In the genomic region with DNA sequence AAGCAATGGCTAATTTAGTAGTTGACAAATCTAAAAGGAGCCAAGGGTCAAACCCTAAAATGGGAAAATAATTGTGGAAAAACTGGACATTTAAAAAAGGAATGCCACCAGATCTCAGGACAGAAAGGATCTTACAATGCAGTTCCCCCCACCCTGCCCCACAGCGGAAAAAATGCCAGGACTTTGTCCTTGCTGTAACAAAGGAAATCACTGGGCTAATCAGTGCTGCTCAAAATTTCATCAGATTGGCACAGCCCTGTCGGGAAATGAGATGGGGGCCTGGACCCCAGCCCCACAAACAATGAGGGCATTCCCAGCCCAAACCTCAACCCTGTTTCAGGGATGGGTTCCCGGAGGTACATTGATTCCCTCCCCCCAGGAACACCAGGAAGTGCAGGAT, we compare ENCODE assay signal across 8 cellular contexts. TPM values are rescaled to one million over a fixed set of nuclear protein-coding genes. Genes with fewer than 3 reads are reported as not detected.
A peak's percentile ranks its signal among the peaks of the same experiment; 100 is the strongest.
DNase-seq lines count a peak whose midpoint lies in the region; ATAC-seq and TF ChIP-seq lines count a peak whose summit lies in the region.
"Not testable (repeated sequence)": the region's sequence is repeated elsewhere in the genome, so short reads cannot be mapped to it uniquely, and the experiment has no call there.

No MANE protein-coding gene starts in this region.

- WGBS in hepatocyte (ENCODE audit: low lambda C conversion rate, missing lambda C conversion rate): 42% methylated on average over 3 of the region's 3 CpGs
- 87% methylated on average over 3 of the region's 3 CpGs for WGBS in mesenchymal stem cell

- H3K18ac ChIP-seq in mesenchymal stem cell (ENCODE audit: low read depth in 1 of 2, low read length in 2 of 2): peak overlapping the region; percentile 35 to 71

- peaks cover 12% of the 10 kb centered on the region; the same call in 2 of the 3 replicates for H3K9me3 Mint-ChIP-seq in GM23338
- H3K9me3 Mint-ChIP-seq in progenitor cell of endocrine pancreas (ENCODE audit: low read depth): not testable (repeated sequence)

- peaks cover 10% of the 10 kb centered on the region; the same call in 1 of the 2 replicates for H3K9me2 ChIP-seq in GM23338 (ENCODE audit: insufficient read depth)
- not testable (repeated sequence) for H3K9me2 ChIP-seq in hepatocyte (replicated peaks; ENCODE audit: insufficient read depth)

- peak overlapping the region; percentile 31 for H4K91ac ChIP-seq in mesenchymal stem cell (ENCODE audit: low read length)

- not testable (repeated sequence) for H2BK5ac ChIP-seq in mesenchymal stem cell (ENCODE audit: low read depth, low read length, poor library complexity, severe bottlenecking)

- POLR2A ChIA-PET in Panc1 (lab: Charles Lee): not testable (repeated sequence)

- not testable (repeated sequence) for DNase-seq in GM23338 (ENCODE audit: low spot score); Panc1 (ENCODE audit: low read depth, low spot score); hepatocyte (ENCODE audit: low spot score); mesenchymal stem cell; progenitor cell of endocrine pancreas (ENCODE audit: low spot score, unreplicated experiment)
- DNase-seq in colonic mucosa: peak; percentile 55
- DNase-seq in ureter (ENCODE audit: low spot score): peak; percentile 17

- in situ Hi-C loops in Panc1 (cut with HindIII; ENCODE audit: low pct_unique_long_range_greater_than_20kb, low sequenced_read_pairs): not testable (repeated sequence)

- H3K36me3 ChIP-seq in BLaER1 treated with 17β-estradiol and CSF1 and Interleukin-3, amounts not matched to agents 10 nM and 100 nM; GM23338 (ENCODE audit: insufficient read depth); Panc1 (ENCODE audit: control insufficient read depth, insufficient read depth, low read length); colonic mucosa; hepatocyte (replicated peaks; ENCODE audit: insufficient read depth, low read depth); mesenchymal stem cell (ENCODE audit: control insufficient read depth in 1 of 2, insufficient read depth in 2 of 2, low read depth in 1 of 2, low read length in 2 of 2): not testable (repeated sequence)

- H3K4ac ChIP-seq in mesenchymal stem cell (ENCODE audit: low read depth in 1 of 2, low read length in 2 of 2): peak overlapping the region; percentile 58 to 78

- H3K9me3 ChIP-seq in BLaER1 treated with 17β-estradiol and CSF1 and Interleukin-3, amounts not matched to agents 10 nM and 100 nM (replicated peaks in 1 of 11): peaks cover 7 to 18% (median 12%) of the 10 kb centered on the region in 11 experiments; a peak in 20 of 22 replicates
- not testable (repeated sequence) for H3K9me3 ChIP-seq in Panc1 (ENCODE audit: control insufficient read depth, insufficient read depth, low read depth, low read length); colonic mucosa; hepatocyte (ENCODE audit: low read depth); mesenchymal stem cell (ENCODE audit: control insufficient read depth, low read length)

- H3K4me1 Mint-ChIP-seq in GM23338 (peaks cover 30% of the 10 kb centered on the region), progenitor cell of endocrine pancreas (ENCODE audit: low read depth) (peaks cover 41% of the 10 kb centered on the region)

- H4K8ac ChIP-seq in mesenchymal stem cell (ENCODE audit: low read length): peak overlapping the region; percentile 48

- not testable (repeated sequence) for BruUV-seq in Panc1 (replicated peaks; lab: Mats Ljungman, UMichigan)

- peak overlapping the region; percentile 87 for H2BK120ac ChIP-seq in mesenchymal stem cell (ENCODE audit: low read depth, low read length)

- H3K36me3 Mint-ChIP-seq in GM23338 (ENCODE audit: low read depth); progenitor cell of endocrine pancreas (ENCODE audit: insufficient read depth): not testable (repeated sequence)

- not testable (repeated sequence) for H3K14ac ChIP-seq in mesenchymal stem cell (ENCODE audit: low read length in 2 of 2)

- H3K4me3 ChIP-seq in BLaER1 treated with 17β-estradiol and CSF1 and Interleukin-3, amounts not matched to agents 10 nM and 100 nM; GM23338; Panc1 (ENCODE audit: low read depth in 2 of 2, low read length in 2 of 2); colonic mucosa; hepatocyte; mesenchymal stem cell (ENCODE audit: insufficient read depth in 1 of 2, low read depth in 1 of 2, low read length in 2 of 2): not testable (repeated sequence)

- not testable (repeated sequence) for H3K23ac ChIP-seq in mesenchymal stem cell (ENCODE audit: low read length in 2 of 2)

- peak overlapping the region; percentile 47 for H2AFZ ChIP-seq in GM23338
- H2AFZ ChIP-seq in hepatocyte; mesenchymal stem cell (ENCODE audit: low read depth, low read length): not testable (repeated sequence)

- H3K27ac Mint-ChIP-seq in GM23338: not testable (repeated sequence)
- H3K27ac Mint-ChIP-seq in progenitor cell of endocrine pancreas: peak overlapping the region; percentile 47

- H3K4me2 ChIP-seq in BLaER1 treated with 17β-estradiol and CSF1 and Interleukin-3, amounts not matched to agents 10 nM and 100 nM: peak overlapping the region in 9 of 11 experiments; percentile 2 to 54 (median 33); a peak in 15 of 22 replicates
- not testable (repeated sequence) for H3K4me2 ChIP-seq in GM23338; mesenchymal stem cell (ENCODE audit: low read length, poor library complexity, severe bottlenecking)
- H3K4me2 ChIP-seq in hepatocyte: peak overlapping the region; percentile 14

- H2BK15ac ChIP-seq in mesenchymal stem cell (ENCODE audit: low read depth, poor library complexity, severe bottlenecking): peak overlapping the region; percentile 57

- H3K79me2 ChIP-seq in GM23338 (replicated peaks; ENCODE audit: insufficient read depth); hepatocyte: not testable (repeated sequence)

- CTCF ChIA-PET in Panc1 (lab: Charles Lee): not testable (repeated sequence)

- not testable (repeated sequence) for H4K20me1 ChIP-seq in BLaER1 treated with 17β-estradiol and CSF1 and Interleukin-3, amounts not matched to agents 10 nM and 100 nM; GM23338 (replicated peaks; ENCODE audit: insufficient read depth); hepatocyte (ENCODE audit: insufficient read depth, poor library complexity, severe bottlenecking)

- TF ChIP-seq CTCF in GM23338 (conservative IDR thresholded peaks at IDR 0.05; ENCODE audit: low read depth in 2 of 2); Panc1 (IDR thresholded peaks at IDR 0.05); colonic mucosa (IDR thresholded peaks at IDR 0.05); hepatocyte (IDR thresholded peaks at IDR 0.05; ENCODE audit: poor library complexity); progenitor cell of endocrine pancreas (IDR thresholded peaks at IDR 0.05; ENCODE audit: unreplicated experiment): not testable (repeated sequence)

- H2BK12ac ChIP-seq in mesenchymal stem cell (ENCODE audit: low read length in 2 of 2): peak overlapping the region; percentile 82 to 90

- H3K27me3 ChIP-seq in BLaER1 treated with 17β-estradiol and CSF1 and Interleukin-3, amounts not matched to agents 10 nM and 100 nM; GM23338 (ENCODE audit: insufficient read depth); Panc1 (ENCODE audit: control insufficient read depth, insufficient read depth, low read length); colonic mucosa; hepatocyte: not testable (repeated sequence)
- H3K27me3 ChIP-seq in mesenchymal stem cell (ENCODE audit: control insufficient read depth in 1 of 2, insufficient read depth in 1 of 2, low read length in 2 of 2): peaks cover 0 to 14% of the 10 kb centered on the region in 2 experiments

- peaks cover 21 to 62% (median 37%) of the 10 kb centered on the region in 10 experiments for H3K4me1 ChIP-seq in BLaER1 treated with 17β-estradiol and CSF1 and Interleukin-3, amounts not matched to agents 10 nM and 100 nM
- not testable (repeated sequence) for H3K4me1 ChIP-seq in GM23338 (ENCODE audit: insufficient read depth); Panc1 (ENCODE audit: control insufficient read depth, insufficient read depth, low read length); mesenchymal stem cell (ENCODE audit: control insufficient read depth, insufficient read depth, low read depth, low read length)
- H3K4me1 ChIP-seq in colonic mucosa: peaks cover 10% of the 10 kb centered on the region
- peaks cover 64% of the 10 kb centered on the region for H3K4me1 ChIP-seq in hepatocyte (ENCODE audit: insufficient read depth)

- not testable (repeated sequence) for H3K27me3 Mint-ChIP-seq in GM23338 (ENCODE audit: insufficient read depth, low read depth, poor library complexity); progenitor cell of endocrine pancreas

- peak overlapping the region; percentile 94 for H2AK5ac ChIP-seq in mesenchymal stem cell (ENCODE audit: low read length, severe bottlenecking)

- H3K79me1 ChIP-seq in mesenchymal stem cell (replicated peaks; ENCODE audit: low read length, poor library complexity, severe bottlenecking): not testable (repeated sequence)

- H3K27ac ChIP-seq in BLaER1 treated with 17β-estradiol and CSF1 and Interleukin-3, amounts not matched to agents 10 nM and 100 nM; GM23338 (ENCODE audit: low read depth); colonic mucosa; mesenchymal stem cell (ENCODE audit: low read length, poor library complexity, severe bottlenecking): not testable (repeated sequence)
- H3K27ac ChIP-seq in Panc1 (ENCODE audit: low read length) (peak overlapping the region; percentile 57), hepatocyte (peak overlapping the region; percentile 73)

- H3K4me3 Mint-ChIP-seq in GM23338; progenitor cell of endocrine pancreas (ENCODE audit: low read depth): not testable (repeated sequence)

- H3K9ac ChIP-seq in BLaER1 treated with 17β-estradiol and CSF1 and Interleukin-3, amounts not matched to agents 10 nM and 100 nM; colonic mucosa (ENCODE audit: low read depth in 2 of 2, low read length in 2 of 2); mesenchymal stem cell (ENCODE audit: low read length): not testable (repeated sequence)

- H3F3A ChIP-seq in GM23338 (replicated peaks; ENCODE audit: low read depth): not testable (repeated sequence)

- intact Hi-C loops in Panc1 (cut with micrococcal nuclease; ENCODE audit: unreplicated experiment); colonic mucosa (cut with DNase I): not testable (repeated sequence)

- not testable (repeated sequence) for ATAC-seq in GM23338, Panc1

RNA-seq across cellular contexts. Expression of a gene that starts 47.7 kb away (rescaled TPM):
- 20.1 TPM in 2 replicates for total RNA-seq in GM23338 (2014; rRNA removed; shearing (Covaris generic))
- polyA plus RNA-seq in GM23338 (2016; fragmentation: Nextera tagmentation; extraction: Ambion mirVana): 64.1 and 71.5 TPM in 2 replicates
- 11.9 TPM for total RNA-seq in Panc1 (2021; ENCODE audit: unreplicated experiment)
- polyA plus RNA-seq in Panc1 (2012; ENCODE audit: insufficient read length): 6.0 TPM
- 10 to 100 TPM; 12.4 to 16.4 TPM for total RNA-seq in colonic mucosa
- 10.5 and 12.4 TPM in 2 replicates for total RNA-seq in hepatocyte
- polyA plus RNA-seq in hepatocyte: 22.1 and 26.4 TPM in 2 replicates
- 14.3 TPM for polyA plus RNA-seq in mesenchymal stem cell (2013, experiment 1 of 2)
- 14.7 TPM for polyA plus RNA-seq in mesenchymal stem cell (2013, experiment 2 of 2)
- 13.2 and 13.4 TPM in 2 replicates for total RNA-seq in progenitor cell of endocrine pancreas
- total RNA-seq in ureter: 11.4 TPM

RNA-seq across cellular contexts. Expression of a gene that starts 48.0 kb away (rescaled TPM):
- total RNA-seq in GM23338 (2014; rRNA removed; shearing (Covaris generic)): 31.7 and 34.9 TPM in 2 replicates
- polyA plus RNA-seq in GM23338 (2016; fragmentation: Nextera tagmentation; extraction: Ambion mirVana) (41.5 and 42.8 TPM in 2 replicates), hepatocyte (27.3 and 27.4 TPM in 2 replicates)
- total RNA-seq in Panc1 (2021; ENCODE audit: unreplicated experiment) (15.1 TPM), colonic mucosa (10 to 100 TPM; 14.7 to 23.3 TPM), hepatocyte (28.6 and 29.5 TPM in 2 replicates), progenitor cell of endocrine pancreas (40.1 and 43.0 TPM in 2 replicates), ureter (55.6 TPM)
- 13.9 TPM for polyA plus RNA-seq in Panc1 (2012; ENCODE audit: insufficient read length)
- 16.7 TPM for polyA plus RNA-seq in mesenchymal stem cell (2013, experiment 1 of 2)
- polyA plus RNA-seq in mesenchymal stem cell (2013, experiment 2 of 2): 16.5 TPM
